In the genomic region with DNA sequence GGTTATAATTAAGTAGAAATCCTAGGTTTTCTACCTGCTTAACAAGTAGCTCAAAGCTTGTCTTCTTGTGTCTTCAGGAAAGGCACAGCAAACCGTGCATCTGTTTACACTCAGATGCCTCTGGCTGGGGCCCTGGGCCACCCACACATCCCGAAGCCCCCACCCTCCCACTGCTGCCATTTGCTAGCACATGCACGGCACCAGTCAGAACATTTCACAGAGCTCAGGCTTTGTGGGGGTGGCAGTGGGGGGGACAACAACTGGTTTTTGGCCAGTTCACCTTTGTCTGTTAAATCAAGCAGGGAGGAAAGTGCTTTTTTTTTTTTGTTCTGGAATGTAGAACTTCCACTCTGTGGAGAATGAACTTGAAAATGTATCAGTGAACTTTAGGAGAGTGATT, we compare ENCODE assay signal across 29 cellular contexts.
"Had no signal": no experiment of that assay in that cellular context is flagged by ENCODE, and none has a peak within 500 bp of the region (broad histone marks: within the 10 kb centered on the region; RNA-seq: fewer than 3 reads in every experiment).

No MANE protein-coding gene starts in this region.

- H3K27ac ChIP-seq: adrenal gland, body of pancreas, esophagus muscularis mucosa, foreskin keratinocyte, gastrocnemius medialis had no signal

- DNase-seq: activated CD4-positive, alpha-beta memory T cell treated with anti-CD3 and anti-CD28 coated beads for 36 hours; activated CD4-positive, alpha-beta T cell treated with anti-CD3 and anti-CD28 coated beads for 36 hours; activated CD4-positive, alpha-beta T cell treated with anti-CD3 and anti-CD28 coated beads, Interleukin-2, amount 10 ng/mL, durations not matched to agents 24 days and 14 days; activated CD4-positive, CD25-positive, alpha-beta regulatory T cell; activated CD4-positive, CD25-positive, alpha-beta regulatory T cell treated with anti-CD3 and anti-CD28 coated beads, Interleukin-2, amount 50 U/mL, for 72 hours; activated CD8-positive, alpha-beta memory T cell treated with anti-CD3 and anti-CD28 coated beads, Interleukin-2, amount 10 ng/mL, durations not matched to agents 7 days and 5 days; activated CD8-positive, alpha-beta memory T cell treated with anti-CD3 and anti-CD28 coated beads, Interleukin-2, amount 50 U/mL, for 4 hours; activated CD8-positive, alpha-beta T cell treated with anti-CD3 and anti-CD28 coated beads, Interleukin-2, amount 10 ng/mL, durations not matched to agents 7 days and 5 days; activated effector memory CD4-positive, alpha-beta T cell treated with anti-CD3 and anti-CD28 coated beads, Interleukin-2, amount 50 U/mL, for 16 hours; activated naive CD4-positive, alpha-beta T cell treated with anti-CD3 and anti-CD28 coated beads for 36 hours; activated naive CD8-positive, alpha-beta T cell treated with anti-CD3 and anti-CD28 coated beads for 36 hours; activated naive CD8-positive, alpha-beta T cell treated with anti-CD3 and anti-CD28 coated beads, Interleukin-2, amount 50 U/mL, for 24 hours; activated T-cell treated with anti-CD3 and anti-CD28 coated beads, Interleukin-2, amount 50 U/mL, for 1 hour; activated T-cell treated with anti-CD3 and anti-CD28 coated beads, Interleukin-2, amount 50 U/mL, for 48 hours; adrenal gland; amygdala; aorta; body of pancreas; caudate nucleus; cortex of kidney; dermis blood vessel endothelial cell; effector CD4-positive, alpha-beta T cell; effector memory CD8-positive, alpha-beta T cell; erythroblast; foreskin keratinocyte; gastrocnemius medialis; glutamatergic neuron; T-helper 2 cell had no signal

- ATAC-seq: activated CD4-positive, alpha-beta T cell treated with anti-CD3 and anti-CD28 coated beads for 36 hours; activated CD8-positive, alpha-beta memory T cell treated with anti-CD3 and anti-CD28 coated beads, Interleukin-2, amount 10 ng/mL, durations not matched to agents 7 days and 5 days; activated CD8-positive, alpha-beta T cell treated with anti-CD3 and anti-CD28 coated beads, Interleukin-2, amount 10 ng/mL, durations not matched to agents 7 days and 5 days; activated naive CD8-positive, alpha-beta T cell treated with anti-CD3 and anti-CD28 coated beads, Interleukin-2, amount 50 U/mL, for 24 hours; body of pancreas; effector memory CD8-positive, alpha-beta T cell; foreskin keratinocyte; gastrocnemius medialis had no signal

- H3K4me3 ChIP-seq: adrenal gland, body of pancreas, esophagus muscularis mucosa, gastrocnemius medialis had no signal

- H3K4me1 ChIP-seq: adrenal gland, body of pancreas, esophagus muscularis mucosa, foreskin keratinocyte, gastrocnemius medialis had no signal

- H3K9me3 ChIP-seq: adrenal gland, body of pancreas, esophagus muscularis mucosa, gastrocnemius medialis had no signal

- H3K27me3 ChIP-seq: adrenal gland, body of pancreas, foreskin keratinocyte, gastrocnemius medialis had no signal

- H3K36me3 ChIP-seq: adrenal gland, esophagus muscularis mucosa, gastrocnemius medialis had no signal
